In genomic region chr5:72516916-72517315, GRCh38 we compare ENCODE assay signal across 1 cellular context.
TF ChIP-seq lines count a peak whose summit lies in the region.

No MANE protein-coding gene starts in this region.

TF ChIP-seq in K562, 482 proteins besides CTCF, POLR2A, EP300 and RAD21 (continued from another document):
- TF ChIP-seq ZBTB33 (CRISPR knock-in tag; IDR thresholded peaks at IDR 0.05): no peak
- no peak for TF ChIP-seq MAX (CRISPR knock-in tag; IDR thresholded peaks at IDR 0.05)
- TF ChIP-seq ZBTB26 (CRISPR knock-in tag; IDR thresholded peaks at IDR 0.05): no peak
- TF ChIP-seq ARID3A (IDR thresholded peaks at IDR 0.05; ENCODE audit: borderline replicate concordance, low read depth, low read length): no peak
- no peak for TF ChIP-seq GABPB1 (CRISPR knock-in tag; IDR thresholded peaks at IDR 0.05)
- TF ChIP-seq GMEB1 (CRISPR knock-in tag; IDR thresholded peaks at IDR 0.05): no peak
- no peak for TF ChIP-seq NR3C1 (CRISPR knock-in tag; IDR thresholded peaks at IDR 0.05)
- no peak for TF ChIP-seq BRD9 (IDR thresholded peaks at IDR 0.05; ENCODE audit: low read depth, partially characterized antibody)
- no peak for TF ChIP-seq SMAD2 (IDR thresholded peaks at IDR 0.05; ENCODE audit: low read depth, low read length)
- no peak for TF ChIP-seq SETDB1 (IDR thresholded peaks at IDR 0.05; ENCODE audit: low read length)
